1 cellular context compared by ENCODE assay signal in the genomic region with DNA sequence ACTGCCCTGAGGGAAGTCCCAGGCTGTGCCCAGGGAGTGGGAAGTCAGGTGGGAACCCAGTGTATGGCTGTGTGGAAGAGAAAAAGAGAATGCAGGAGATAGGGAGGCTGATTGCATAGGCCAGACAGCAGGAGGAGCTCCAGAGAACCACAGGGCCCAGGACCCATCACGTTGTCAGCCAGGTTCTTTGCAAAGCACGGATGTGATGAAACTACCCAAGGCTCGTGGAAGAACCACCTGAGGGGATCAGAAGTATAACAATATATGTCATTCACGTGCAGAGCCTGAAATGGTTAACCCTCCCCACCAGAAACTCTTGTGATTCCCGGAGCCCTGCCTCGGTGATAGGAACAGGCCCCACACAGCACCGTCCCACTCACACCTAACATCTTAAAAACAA.
TF ChIP-seq lines count a peak whose summit lies in the region.

No MANE protein-coding gene starts in this region.

TF ChIP-seq in H1, 55 proteins besides CTCF, POLR2A, EP300 and RAD21 (continued from another document):
- TF ChIP-seq HDAC2 (IDR thresholded peaks at IDR 0.05; ENCODE audit: borderline replicate concordance in 1 of 2, low read depth in 2 of 2, low read length in 2 of 2) (no peak), BACH1 (IDR thresholded peaks at IDR 0.05; ENCODE audit: low read length) (no peak), SAP30 (IDR thresholded peaks at IDR 0.05; ENCODE audit: insufficient read depth, insufficient replicate concordance, low read length) (no peak), JUN (IDR thresholded peaks at IDR 0.05; ENCODE audit: low read depth, low read length) (no peak), SIRT6 (IDR thresholded peaks at IDR 0.05; ENCODE audit: low read length) (no peak), KDM5A (IDR thresholded peaks at IDR 0.05; ENCODE audit: low read length) (no peak), GABPA (IDR thresholded peaks at IDR 0.05; ENCODE audit: borderline replicate concordance, insufficient read depth, low read length) (no peak), TAF1 (IDR thresholded peaks at IDR 0.05; ENCODE audit: low read depth, low read length) (no peak)
